ENCODE assay signal across 11 cellular contexts in the genomic region with DNA sequence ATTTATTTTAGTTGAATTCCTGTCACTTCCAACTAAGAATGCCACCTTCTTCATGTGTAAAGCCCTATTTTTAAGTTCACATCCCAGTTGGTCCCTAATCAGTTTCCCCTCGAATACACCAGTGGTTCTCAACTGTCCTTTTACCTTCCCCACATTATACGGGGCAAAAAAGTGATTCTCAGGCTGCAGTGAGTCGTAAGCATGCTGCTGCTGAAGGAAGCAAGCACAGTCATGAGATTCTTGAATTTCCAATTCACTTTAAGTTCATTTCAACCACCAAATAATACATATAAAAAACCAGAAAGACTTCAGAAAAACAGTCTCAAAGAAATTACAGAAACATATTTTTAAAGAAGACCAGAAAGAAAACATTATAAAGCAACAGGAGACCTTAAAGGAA. TPM values are rescaled to one million over a fixed set of nuclear protein-coding genes. Genes with fewer than 3 reads are reported as not detected.
DNase-seq lines count a peak whose midpoint lies in the region; ATAC-seq and TF ChIP-seq lines count a peak whose summit lies in the region.
"Had no signal": no experiment of that assay in that cellular context is flagged by ENCODE, and none has a peak within 500 bp of the region (broad histone marks: within the 10 kb centered on the region; RNA-seq: fewer than 3 reads in every experiment).

No MANE protein-coding gene starts in this region.

- H3K4me1 Mint-ChIP-seq in CD4-positive, alpha-beta memory T cell: peaks cover 36 to 82% (median 61%) of the 10 kb centered on the region in 4 donors
- H3K4me1 Mint-ChIP-seq in endothelial cell (ENCODE audit: unreplicated experiment) (peaks cover 2% of the 10 kb centered on the region), osteocyte (ENCODE audit: unreplicated experiment) (peaks cover 18% of the 10 kb centered on the region)
- H3K4me1 Mint-ChIP-seq in activated naive CD8-positive, alpha-beta T cell treated with anti-CD3 and anti-CD28 coated beads, Interleukin-2, amount 50 U/mL, for 24 hours: peaks cover 39% of the 10 kb centered on the region

- 0 out of 2 replicates have a peak, but pooled peaks cover 4% of the 10 kb centered on the region for H3F3A ChIP-seq in OCI-LY1 (ENCODE audit: insufficient read depth, low read length)

- H3K4me3 Mint-ChIP-seq in CD4-positive, alpha-beta memory T cell: no peak overlapping the region
- H3K4me3 Mint-ChIP-seq in endothelial cell (ENCODE audit: unreplicated experiment) (no peak overlapping the region), osteocyte (ENCODE audit: unreplicated experiment) (no peak overlapping the region)
- no peak overlapping the region for H3K4me3 Mint-ChIP-seq in activated naive CD8-positive, alpha-beta T cell treated with anti-CD3 and anti-CD28 coated beads, Interleukin-2, amount 50 U/mL, for 24 hours
- H3K4me3 Mint-ChIP-seq: activated naive CD8-positive, alpha-beta T cell had no signal

- no peaks in the 10 kb centered on the region for H3K27me3 Mint-ChIP-seq in CD4-positive, alpha-beta memory T cell
- H3K27me3 Mint-ChIP-seq in endothelial cell (ENCODE audit: unreplicated experiment) (no peaks in the 10 kb centered on the region), osteocyte (ENCODE audit: unreplicated experiment) (no peaks in the 10 kb centered on the region)
- no peaks in the 10 kb centered on the region for H3K27me3 Mint-ChIP-seq in activated naive CD8-positive, alpha-beta T cell treated with anti-CD3 and anti-CD28 coated beads, Interleukin-2, amount 50 U/mL, for 24 hours
- H3K27me3 Mint-ChIP-seq: activated naive CD8-positive, alpha-beta T cell had no signal

- no peak for ATAC-seq in activated naive CD8-positive, alpha-beta T cell treated with anti-CD3 and anti-CD28 coated beads, Interleukin-2, amount 50 U/mL, for 24 hours
- ATAC-seq in GM21390 (IDR thresholded peaks at IDR 0.05; ENCODE audit: unreplicated experiment): no peak

- no peaks in the 10 kb centered on the region for H3K27me3 ChIP-seq in CD4-positive, alpha-beta memory T cell (ENCODE audit: insufficient read depth, low read length)
- H3K27me3 ChIP-seq in OCI-LY1 (ENCODE audit: insufficient read depth, low read length): no peaks in the 10 kb centered on the region
- H3K27me3 ChIP-seq: BE2C had no signal

- H3K36me3 ChIP-seq in CD4-positive, alpha-beta memory T cell (ENCODE audit: insufficient read depth, low read length): no peaks in the 10 kb centered on the region
- peaks cover 41% of the 10 kb centered on the region for H3K36me3 ChIP-seq in OCI-LY1 (ENCODE audit: insufficient read depth, low read length)
- H3K36me3 ChIP-seq: BE2C had no signal

- POLR2A ChIA-PET in CD4-positive, alpha-beta memory T cell (lab: Charles Lee; ENCODE audit: partially characterized antibody): no interaction called here

- H3K27ac ChIP-seq in CD4-positive, alpha-beta memory T cell (ENCODE audit: low read depth, low read length): no peak overlapping the region
- peak overlapping the region; percentile 23 for H3K27ac ChIP-seq in OCI-LY1 (ENCODE audit: low read depth, low read length, poor library complexity, severe bottlenecking)

- H3K4me2 ChIP-seq in OCI-LY1 (ENCODE audit: low read length): no peak overlapping the region

- H3K79me2 ChIP-seq in OCI-LY1 (ENCODE audit: insufficient read depth, low read length): peaks cover 98% of the 10 kb centered on the region

- DNase-seq in CD4-positive, alpha-beta memory T cell: no peak
- no peak for DNase-seq in endothelial cell (ENCODE audit: low spot score)
- DNase-seq in osteocyte (ENCODE audit: extremely low spot score, unreplicated experiment): no peak
- no peak for DNase-seq in activated naive CD8-positive, alpha-beta T cell treated with anti-CD3 and anti-CD28 coated beads, Interleukin-2, amount 50 U/mL, for 24 hours
- DNase-seq in NCI-H2081 treated with DMSO at 0.1 percent for 48 hours (lab: John Stamatoyannopoulos, UW): no peak
- no peak for DNase-seq in GM10266 (ENCODE audit: extremely low spot score)
- DNase-seq: BE2C; stimulated activated CD4-positive, alpha-beta T cell treated with anti-CD3 and anti-CD28 coated beads, Interleukin-15, amount 100 ng/mL, for 24 hours had no signal

- H3K4me3 ChIP-seq in CD4-positive, alpha-beta memory T cell (ENCODE audit: low read length in 2 of 2): no peak overlapping the region
- H3K4me3 ChIP-seq in OCI-LY1 (ENCODE audit: low read depth, low read length, poor library complexity, severe bottlenecking): no peak overlapping the region

- CTCF ChIA-PET in CD4-positive, alpha-beta memory T cell (lab: Charles Lee; ENCODE audit: partially characterized antibody): no interaction called here

- H3K4me1 ChIP-seq in CD4-positive, alpha-beta memory T cell (ENCODE audit: insufficient read depth, low read length): peaks cover 26% of the 10 kb centered on the region
- peaks cover 21% of the 10 kb centered on the region for H3K4me1 ChIP-seq in OCI-LY1 (ENCODE audit: insufficient read depth, low read length, severe bottlenecking)
- H3K4me1 ChIP-seq: BE2C had no signal

- no peaks in the 10 kb centered on the region for H3K9me2 ChIP-seq in OCI-LY1 (ENCODE audit: low read depth, low read length)

- no peak overlapping the region for H3K9ac ChIP-seq in OCI-LY1 (ENCODE audit: low read length)

- H4K20me1 ChIP-seq in OCI-LY1 (ENCODE audit: insufficient read depth, low read length): no peaks in the 10 kb centered on the region; the same call in 1 of the 2 replicates

- H3K36me3 Mint-ChIP-seq in CD4-positive, alpha-beta memory T cell: peaks cover 0 to 6% of the 10 kb centered on the region in 2 donors
- H3K36me3 Mint-ChIP-seq in endothelial cell (ENCODE audit: low read depth, unreplicated experiment) (no peaks in the 10 kb centered on the region), osteocyte (ENCODE audit: unreplicated experiment) (no peaks in the 10 kb centered on the region)
- peaks cover 2% of the 10 kb centered on the region for H3K36me3 Mint-ChIP-seq in activated naive CD8-positive, alpha-beta T cell treated with anti-CD3 and anti-CD28 coated beads, Interleukin-2, amount 50 U/mL, for 24 hours (ENCODE audit: low read depth)
- H3K36me3 Mint-ChIP-seq: activated naive CD8-positive, alpha-beta T cell had no signal

- H3K27ac Mint-ChIP-seq in CD4-positive, alpha-beta memory T cell: peak overlapping the region in 4 of 7 donors; percentile 17 to 78 (median 45)
- peak overlapping the region; percentile 70 for H3K27ac Mint-ChIP-seq in endothelial cell (ENCODE audit: unreplicated experiment)
- peak overlapping the region; percentile 20 for H3K27ac Mint-ChIP-seq in osteocyte (ENCODE audit: unreplicated experiment)
- no peak overlapping the region for H3K27ac Mint-ChIP-seq in activated naive CD8-positive, alpha-beta T cell treated with anti-CD3 and anti-CD28 coated beads, Interleukin-2, amount 50 U/mL, for 24 hours
- H3K27ac Mint-ChIP-seq: activated naive CD8-positive, alpha-beta T cell had no signal

- no peaks in the 10 kb centered on the region for H3K9me3 ChIP-seq in CD4-positive, alpha-beta memory T cell (ENCODE audit: control insufficient read depth in 1 of 2, low read length in 2 of 2)
- no peaks in the 10 kb centered on the region for H3K9me3 ChIP-seq in OCI-LY1 (ENCODE audit: low read length)
- H3K9me3 ChIP-seq: BE2C had no signal

- no peak overlapping the region for H2AFZ ChIP-seq in OCI-LY1 (ENCODE audit: low read length)

- TF ChIP-seq CTCF in OCI-LY1 (IDR thresholded peaks at IDR 0.05; ENCODE audit: low read length): no peak
- TF ChIP-seq CTCF in endothelial cell (IDR thresholded peaks at IDR 0.05; ENCODE audit: unreplicated experiment): no peak
- no peak for TF ChIP-seq CTCF in osteocyte (IDR thresholded peaks at IDR 0.05)
- no peak for TF ChIP-seq CTCF in GM10266 (IDR thresholded peaks at IDR 0.05; ENCODE audit: control insufficient read depth, insufficient read depth, low read depth, missing control alignments)

- intact Hi-C loops in CD4-positive, alpha-beta memory T cell (cut with micrococcal nuclease): no loop called here

- H3K9me3 Mint-ChIP-seq in CD4-positive, alpha-beta memory T cell: peaks cover 0 to 2% (median 0%) of the 10 kb centered on the region in 8 donors
- H3K9me3 Mint-ChIP-seq in endothelial cell (ENCODE audit: unreplicated experiment) (no peaks in the 10 kb centered on the region), osteocyte (ENCODE audit: unreplicated experiment) (no peaks in the 10 kb centered on the region)
- no peaks in the 10 kb centered on the region for H3K9me3 Mint-ChIP-seq in activated naive CD8-positive, alpha-beta T cell treated with anti-CD3 and anti-CD28 coated beads, Interleukin-2, amount 50 U/mL, for 24 hours

RNA-seq across cellular contexts. Expression of gene UBE2G1, which starts 47.9 kb away (rescaled TPM):
- total RNA-seq in CD4-positive, alpha-beta memory T cell: 10 to 100 TPM; 56.9 to 61.6 TPM
- polyA plus RNA-seq in CD4-positive, alpha-beta memory T cell: 10 to 100 TPM; 62.4 to 69.4 TPM
- total RNA-seq in endothelial cell (ENCODE audit: unreplicated experiment) (88.0 TPM), osteocyte (61.4 and 65.1 TPM in 2 replicates)

RNA-seq across cellular contexts. Expression of gene ANKFY1, which starts 54.8 kb away (rescaled TPM):
- 10 to 100 TPM; 72.7 to 74.7 TPM for total RNA-seq in CD4-positive, alpha-beta memory T cell
- polyA plus RNA-seq in CD4-positive, alpha-beta memory T cell: 10 to 100 TPM in 1 of 2 donors, 1 to 10 TPM in 1; 7.9 to 23.0 TPM
- 41.6 TPM for total RNA-seq in endothelial cell (ENCODE audit: unreplicated experiment)
- 61.2 and 65.9 TPM in 2 replicates for total RNA-seq in osteocyte
